In genomic region chr1:8170059-8170835, GRCh38 we compare ENCODE assay signal across 9 cellular contexts.
DNase-seq lines count a peak whose midpoint lies in the region; ATAC-seq and TF ChIP-seq lines count a peak whose summit lies in the region.
"Had no signal": no experiment of that assay in that cellular context is flagged by ENCODE, and none has a peak within 500 bp of the region (broad histone marks: within the 10 kb centered on the region; RNA-seq: fewer than 3 reads in every experiment).

No MANE protein-coding gene starts in this region.

- peaks cover 0 to 37% (median 22%) of the 10 kb centered on the region in 4 donors for H3K4me1 ChIP-seq in tibial artery

- H3K27ac Mint-ChIP-seq in activated CD4-positive, alpha-beta T cell treated with anti-CD3 and anti-CD28 coated beads for 36 hours = peak overlapping the region; percentile 93

- H3K4me3 ChIP-seq in WERI-Rb-1 (ENCODE audit: low read depth, low read length) (no peak overlapping the region), tibial artery (no peak overlapping the region)
- H3K4me3 ChIP-seq: adrenal gland had no signal

- peaks cover 39% of the 10 kb centered on the region for H3K4me1 Mint-ChIP-seq in activated CD4-positive, alpha-beta T cell treated with anti-CD3 and anti-CD28 coated beads for 36 hours

- intact Hi-C loops in activated CD4-positive, alpha-beta T cell treated with anti-CD3 and anti-CD28 coated beads for 36 hours (cut with DNase I, micrococcal nuclease) = no loop called here
- intact Hi-C loops in tibial artery (cut with DNase I; ENCODE audit: low total_unique reads) = no loop called here

- H3K27me3 Mint-ChIP-seq in activated CD4-positive, alpha-beta T cell treated with anti-CD3 and anti-CD28 coated beads for 36 hours = no peaks in the 10 kb centered on the region

- H3K36me3 ChIP-seq in WERI-Rb-1 (no peaks in the 10 kb centered on the region), tibial artery (no peaks in the 10 kb centered on the region)
- H3K36me3 ChIP-seq: adrenal gland had no signal

- H3K9me3 Mint-ChIP-seq in activated CD4-positive, alpha-beta T cell treated with anti-CD3 and anti-CD28 coated beads for 36 hours (ENCODE audit: low read depth) = no peaks in the 10 kb centered on the region

- no peak for DNase-seq in activated CD4-positive, alpha-beta T cell treated with anti-CD3 and anti-CD28 coated beads for 36 hours
- no peak for DNase-seq in activated CD4-positive, alpha-beta T cell treated with anti-CD3 and anti-CD28 coated beads for 1 hour
- DNase-seq in WERI-Rb-1 (peak; percentile 46), left lobe of liver (ENCODE audit: low spot score) (peak; percentile 96), tibial artery (no peak), cortex of kidney (lab: John Stamatoyannopoulos, UW) (no peak), NCI-H2227 (lab: John Stamatoyannopoulos, UW; ENCODE audit: unreplicated experiment) (no peak)

- H3K36me3 Mint-ChIP-seq in activated CD4-positive, alpha-beta T cell treated with anti-CD3 and anti-CD28 coated beads for 36 hours (ENCODE audit: low read depth) = peaks cover 2% of the 10 kb centered on the region

- no peak for ATAC-seq in activated CD4-positive, alpha-beta T cell treated with anti-CD3 and anti-CD28 coated beads for 36 hours
- ATAC-seq in left lobe of liver = peak; percentile 85
- no peak for ATAC-seq in GM19463 (IDR thresholded peaks at IDR 0.05; ENCODE audit: unreplicated experiment)

- H3K27ac ChIP-seq in WERI-Rb-1 (peak overlapping the region; percentile 93), tibial artery (peak overlapping the region; percentile 48 to 59)

- CTCF ChIA-PET in activated CD4-positive, alpha-beta T cell treated with anti-CD3 and anti-CD28 coated beads for 36 hours (lab: Charles Lee) = interaction anchor here (0.9 to 1.0 kb wide), 2 partner anchors 9 to 155 kb away, joined by 4 read pairs; no protein-coding TSS in a partner anchor

- no peak overlapping the region for H3K4me3 Mint-ChIP-seq in activated CD4-positive, alpha-beta T cell treated with anti-CD3 and anti-CD28 coated beads for 36 hours

- peaks cover 3% of the 10 kb centered on the region for H3K9me3 ChIP-seq in WERI-Rb-1 (ENCODE audit: severe bottlenecking)
- no peaks in the 10 kb centered on the region for H3K9me3 ChIP-seq in tibial artery
- H3K9me3 ChIP-seq: adrenal gland had no signal

- TF ChIP-seq CTCF in WERI-Rb-1 (IDR thresholded peaks at IDR 0.05; ENCODE audit: low read depth, low read length) (no peak), tibial artery (IDR thresholded peaks at IDR 0.05) (no peak)

- POLR2A ChIA-PET in activated CD4-positive, alpha-beta T cell treated with anti-CD3 and anti-CD28 coated beads for 36 hours (lab: Charles Lee) = interaction anchor here (0.6 kb wide), 1 partner anchor 9 kb away, joined by 3 read pairs; no protein-coding TSS in a partner anchor

- H3K27me3 ChIP-seq in WERI-Rb-1 (ENCODE audit: insufficient read depth, low read depth, severe bottlenecking) = no peaks in the 10 kb centered on the region
- no peaks in the 10 kb centered on the region for H3K27me3 ChIP-seq in tibial artery
- H3K27me3 ChIP-seq: adrenal gland had no signal

Comparison
In these comparisons a context has a peak if more than half of its experiments do, and no peak if none do; other contexts are left out.
1. DNase-seq: peak in WERI-Rb-1 (single experiment) and left lobe of liver (single experiment); none in activated CD4-positive, alpha-beta T cell treated with anti-CD3 and anti-CD28 coated beads for 36 hours (single experiment), activated CD4-positive, alpha-beta T cell treated with anti-CD3 and anti-CD28 coated beads for 1 hour (single experiment), tibial artery (0 of 2), cortex of kidney (single experiment) and NCI-H2227 (single experiment).